In the genomic region with DNA sequence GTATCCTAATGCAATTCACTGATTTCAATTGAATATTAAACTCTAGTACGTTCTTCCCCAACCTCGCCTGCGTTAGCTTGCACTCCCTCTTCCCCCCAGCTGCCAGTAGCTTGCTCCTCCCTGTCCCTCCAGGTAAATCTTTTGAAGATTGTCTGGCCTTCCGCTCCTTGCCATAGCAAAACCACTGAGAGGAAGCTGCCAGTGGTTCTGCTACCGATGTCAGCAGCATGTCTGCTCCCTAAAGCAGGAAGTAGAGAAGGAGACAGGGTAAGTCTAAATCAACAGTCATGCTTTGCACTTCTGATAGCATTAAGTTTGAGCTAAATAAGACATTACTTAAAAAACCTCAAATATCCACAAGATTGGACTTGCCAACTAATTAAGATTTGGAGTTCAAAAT, we compare ENCODE assay signal across 14 cellular contexts.
DNase-seq lines count a peak whose midpoint lies in the region; ATAC-seq and TF ChIP-seq lines count a peak whose summit lies in the region.
"Had no signal": no experiment of that assay in that cellular context is flagged by ENCODE, and none has a peak within 500 bp of the region (broad histone marks: within the 10 kb centered on the region; RNA-seq: fewer than 3 reads in every experiment).

No MANE protein-coding gene starts in this region.

- no peaks in the 10 kb centered on the region for H3K36me3 Mint-ChIP-seq in activated naive CD4-positive, alpha-beta T cell treated with anti-CD3 and anti-CD28 coated beads, Interleukin-2, amount 10 ng/mL, durations not matched to agents 7 days and 5 days
- H3K36me3 Mint-ChIP-seq in activated T-cell treated with anti-CD3 and anti-CD28 coated beads, Interleukin-2, amount 50 U/mL, for 72 hours (ENCODE audit: insufficient read depth in 2 of 2): no peaks in the 10 kb centered on the region
- H3K36me3 Mint-ChIP-seq in stimulated activated memory B cell treated with anti-CD40 and anti-IgM and Interleukin-4, amounts not matched to agents 10 μg/mL and 1 μg/mL and 100 μg/mL, for 72 hours: no peaks in the 10 kb centered on the region

- 84% methylated on average over 5 of the region's 5 CpGs for WGBS in SK-N-SH (ENCODE audit: low lambda C conversion rate)

- CTCF ChIA-PET in activated naive CD4-positive, alpha-beta T cell treated with anti-CD3 and anti-CD28 coated beads, Interleukin-2, amount 10 ng/mL, durations not matched to agents 7 days and 5 days (lab: Charles Lee): interaction anchor here (0.6 kb wide), 1 partner anchor 1753 kb away, joined by 3 read pairs; no protein-coding TSS in a partner anchor
- CTCF ChIA-PET in SK-N-SH (lab: Yijun Ruan, JAX): interaction anchor here (0.8 kb wide), 1 partner anchor 35 kb away, joined by 3 read pairs; no protein-coding TSS in a partner anchor

- H3K4me1 ChIP-seq in SK-N-SH (ENCODE audit: control insufficient read depth in 1 of 2, insufficient read depth in 2 of 2, low read depth in 1 of 2, low read length in 1 of 2): no peaks in the 10 kb centered on the region; a peak in 1 of 4 replicates
- H3K4me1 ChIP-seq: heart left ventricle had no signal

- in situ Hi-C loops in KBM-7 (cut with MboI; ENCODE audit: low pct_unique_long_range_greater_than_20kb, low sequenced_read_pairs): no loop called here

- peaks cover 13% of the 10 kb centered on the region for H3K4me1 Mint-ChIP-seq in activated naive CD4-positive, alpha-beta T cell treated with anti-CD3 and anti-CD28 coated beads, Interleukin-2, amount 10 ng/mL, durations not matched to agents 7 days and 5 days
- peaks cover 17% of the 10 kb centered on the region for H3K4me1 Mint-ChIP-seq in activated T-cell treated with anti-CD3 and anti-CD28 coated beads, Interleukin-2, amount 50 U/mL, for 72 hours (ENCODE audit: low read depth)
- H3K4me1 Mint-ChIP-seq in stimulated activated memory B cell treated with anti-CD40 and anti-IgM and Interleukin-4, amounts not matched to agents 10 μg/mL and 1 μg/mL and 100 μg/mL, for 72 hours: peaks cover 7% of the 10 kb centered on the region
- H3K4me1 Mint-ChIP-seq: nephron had no signal

- no peaks in the 10 kb centered on the region for H3K27me3 ChIP-seq in SK-N-SH (ENCODE audit: insufficient read depth)
- H3K27me3 ChIP-seq: heart left ventricle, MG63 had no signal

- no peaks in the 10 kb centered on the region for H3K79me2 ChIP-seq in SK-N-SH (ENCODE audit: insufficient read depth)

- H3F3A ChIP-seq in SK-N-SH (replicated peaks; ENCODE audit: insufficient read depth): no peaks in the 10 kb centered on the region

- H3K27ac Mint-ChIP-seq in activated naive CD4-positive, alpha-beta T cell treated with anti-CD3 and anti-CD28 coated beads, Interleukin-2, amount 10 ng/mL, durations not matched to agents 7 days and 5 days: no peak overlapping the region
- no peak overlapping the region for H3K27ac Mint-ChIP-seq in activated T-cell treated with anti-CD3 and anti-CD28 coated beads, Interleukin-2, amount 50 U/mL, for 72 hours
- no peak overlapping the region for H3K27ac Mint-ChIP-seq in stimulated activated memory B cell treated with anti-CD40 and anti-IgM and Interleukin-4, amounts not matched to agents 10 μg/mL and 1 μg/mL and 100 μg/mL, for 72 hours
- H3K27ac Mint-ChIP-seq: nephron had no signal

- peaks cover 1% of the 10 kb centered on the region for H3K27me3 Mint-ChIP-seq in activated naive CD4-positive, alpha-beta T cell treated with anti-CD3 and anti-CD28 coated beads, Interleukin-2, amount 10 ng/mL, durations not matched to agents 7 days and 5 days
- H3K27me3 Mint-ChIP-seq in activated T-cell treated with anti-CD3 and anti-CD28 coated beads, Interleukin-2, amount 50 U/mL, for 72 hours (ENCODE audit: low read depth): no peaks in the 10 kb centered on the region
- H3K27me3 Mint-ChIP-seq in stimulated activated memory B cell treated with anti-CD40 and anti-IgM and Interleukin-4, amounts not matched to agents 10 μg/mL and 1 μg/mL and 100 μg/mL, for 72 hours: peaks cover 2% of the 10 kb centered on the region

- no peaks in the 10 kb centered on the region for H4K20me1 ChIP-seq in SK-N-SH (ENCODE audit: insufficient read depth)

- no peaks in the 10 kb centered on the region for H3K9me2 ChIP-seq in SK-N-SH

- no peak overlapping the region for H3K9ac ChIP-seq in SK-N-SH

- peak; percentile 51 for DNase-seq in activated naive CD4-positive, alpha-beta T cell treated with anti-CD3 and anti-CD28 coated beads, Interleukin-2, amount 10 ng/mL, durations not matched to agents 7 days and 5 days
- no peak for DNase-seq in activated naive CD4-positive, alpha-beta T cell treated with Interleukin-2 at 50 U/mL for 16 hours
- peak; percentile 3 for DNase-seq in KBM-7
- peak in 1 of 2 donors; percentile 8 for DNase-seq in activated T-cell treated with anti-CD3 and anti-CD28 coated beads, Interleukin-2, amount 50 U/mL, for 72 hours
- DNase-seq in GM10266 (ENCODE audit: extremely low spot score): no peak
- DNase-seq in superior temporal gyrus (ENCODE audit: extremely low spot score): no peak
- no peak for DNase-seq in SK-N-SH
- DNase-seq: H7, MG63, right cardiac atrium had no signal

- no peak overlapping the region for H3K4me2 ChIP-seq in SK-N-SH

- no peak overlapping the region for H3K4me3 Mint-ChIP-seq in activated naive CD4-positive, alpha-beta T cell treated with anti-CD3 and anti-CD28 coated beads, Interleukin-2, amount 10 ng/mL, durations not matched to agents 7 days and 5 days
- peak overlapping the region; percentile 39 to 74 for H3K4me3 Mint-ChIP-seq in activated T-cell treated with anti-CD3 and anti-CD28 coated beads, Interleukin-2, amount 50 U/mL, for 72 hours
- H3K4me3 Mint-ChIP-seq in stimulated activated memory B cell treated with anti-CD40 and anti-IgM and Interleukin-4, amounts not matched to agents 10 μg/mL and 1 μg/mL and 100 μg/mL, for 72 hours: peak overlapping the region; percentile 27
- H3K4me3 Mint-ChIP-seq: nephron had no signal

- no peaks in the 10 kb centered on the region for H3K9me3 ChIP-seq in SK-N-SH
- H3K9me3 ChIP-seq: heart left ventricle, MG63 had no signal

- no peak overlapping the region for H3K4me3 ChIP-seq in SK-N-SH (ENCODE audit: low read depth in 2 of 2, low read length in 1 of 2)
- H3K4me3 ChIP-seq: heart left ventricle, MG63 had no signal

- POLR2A ChIA-PET in SK-N-SH (lab: Yijun Ruan, JAX): no interaction called here

- no peak overlapping the region for H3K27ac ChIP-seq in SK-N-SH (ENCODE audit: low read depth in 2 of 2, low read length in 1 of 2)
- H3K27ac ChIP-seq: heart left ventricle had no signal

- peak; percentile 39 to 40 for ATAC-seq in activated T-cell treated with anti-CD3 and anti-CD28 coated beads, Interleukin-2, amount 50 U/mL, for 72 hours (replicated peaks in 1 of 2)
- ATAC-seq in stimulated activated memory B cell treated with anti-CD40 and anti-IgM and Interleukin-4, amounts not matched to agents 10 μg/mL and 1 μg/mL and 100 μg/mL, for 72 hours: peak; percentile 55
- ATAC-seq: heart left ventricle, left lobe of liver, right cardiac atrium had no signal

- H3K36me3 ChIP-seq in SK-N-SH (replicated peaks in 1 of 2; ENCODE audit: control insufficient read depth in 1 of 2, insufficient read depth in 2 of 2, low read length in 1 of 2): peaks cover 24 to 73% of the 10 kb centered on the region in 2 experiments
- H3K36me3 ChIP-seq: heart left ventricle, MG63 had no signal

- no peak for TF ChIP-seq RAD21 in SK-N-SH (IDR thresholded peaks at IDR 0.05; ENCODE audit: low read length)

- no peaks in the 10 kb centered on the region for H3K9me3 Mint-ChIP-seq in activated naive CD4-positive, alpha-beta T cell treated with anti-CD3 and anti-CD28 coated beads, Interleukin-2, amount 10 ng/mL, durations not matched to agents 7 days and 5 days
- H3K9me3 Mint-ChIP-seq in activated T-cell treated with anti-CD3 and anti-CD28 coated beads, Interleukin-2, amount 50 U/mL, for 72 hours: no peaks in the 10 kb centered on the region
- no peaks in the 10 kb centered on the region for H3K9me3 Mint-ChIP-seq in stimulated activated memory B cell treated with anti-CD40 and anti-IgM and Interleukin-4, amounts not matched to agents 10 μg/mL and 1 μg/mL and 100 μg/mL, for 72 hours
- H3K9me3 Mint-ChIP-seq: nephron had no signal

- no peak for TF ChIP-seq CTCF in GM10266 (IDR thresholded peaks at IDR 0.05; ENCODE audit: control insufficient read depth, insufficient read depth, low read depth, missing control alignments)
- TF ChIP-seq CTCF in SK-N-SH (IDR thresholded peaks at IDR 0.05): no peak

- no peak overlapping the region for H2AFZ ChIP-seq in SK-N-SH (ENCODE audit: low read depth)

- no peak for TF ChIP-seq EP300 in SK-N-SH (IDR thresholded peaks at IDR 0.05; ENCODE audit: borderline replicate concordance in 1 of 2, low read depth in 1 of 2, low read length in 1 of 2)

TF ChIP-seq in SK-N-SH, 30 proteins besides CTCF, POLR2A, EP300 and RAD21 (continues in another document):
- TF ChIP-seq NRF1 (IDR thresholded peaks at IDR 0.05; ENCODE audit: low read depth, low read length) (no peak), IRF3 (IDR thresholded peaks at IDR 0.05; ENCODE audit: low read depth, low read length) (no peak), YY1 (IDR thresholded peaks at IDR 0.05; ENCODE audit: low read depth) (no peak), FOSL2 (IDR thresholded peaks at IDR 0.05; ENCODE audit: borderline replicate concordance, low read depth) (no peak), MEF2A (IDR thresholded peaks at IDR 0.05; ENCODE audit: borderline replicate concordance, low read depth) (no peak), CHD2 (IDR thresholded peaks at IDR 0.05; ENCODE audit: low read length, partially characterized antibody) (no peak)
- TF ChIP-seq, protein P1, sequence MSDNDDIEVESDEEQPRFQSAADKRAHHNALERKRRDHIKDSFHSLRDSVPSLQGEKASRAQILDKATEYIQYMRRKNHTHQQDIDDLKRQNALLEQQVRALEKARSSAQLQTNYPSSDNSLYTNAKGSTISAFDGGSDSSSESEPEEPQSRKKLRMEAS (IDR thresholded peaks at IDR 0.05; ENCODE audit: low read depth): no peak

Comparison
In these comparisons a context has a peak if more than half of its experiments do, and no peak if none do; other contexts are left out.
1. DNase-seq: peak in activated naive CD4-positive, alpha-beta T cell treated with anti-CD3 and anti-CD28 coated beads, Interleukin-2, amount 10 ng/mL, durations not matched to agents 7 days and 5 days (single experiment) and KBM-7 (single experiment); none in activated naive CD4-positive, alpha-beta T cell treated with Interleukin-2 at 50 U/mL for 16 hours (single experiment), GM10266 (single experiment), superior temporal gyrus (single experiment) and SK-N-SH (single experiment).